Comparison of ENCODE assay signal across 34 cellular contexts in the genomic region with DNA sequence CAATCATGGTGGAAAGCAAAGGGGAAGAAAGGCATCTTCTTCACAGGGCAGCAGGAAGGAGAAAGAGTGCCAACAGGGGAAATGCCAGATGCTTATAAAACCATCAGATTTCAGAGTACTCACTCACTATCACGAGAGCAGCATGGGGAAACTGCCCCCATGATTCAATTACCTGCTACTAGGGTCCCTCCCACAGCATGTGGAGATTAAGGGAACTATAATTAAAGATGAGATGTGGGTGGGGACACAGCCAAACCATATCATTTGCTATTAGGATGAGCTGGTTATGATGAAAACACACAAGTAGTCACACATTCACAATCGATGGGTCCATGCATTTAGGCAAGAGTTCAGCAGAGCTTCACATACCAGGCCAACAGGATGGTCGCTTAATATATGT.
"Had no signal": no experiment of that assay in that cellular context is flagged by ENCODE, and none has a peak within 500 bp of the region (broad histone marks: within the 10 kb centered on the region; RNA-seq: fewer than 3 reads in every experiment).

No MANE protein-coding gene starts in this region.

- H3K36me3 Mint-ChIP-seq: activated CD4-positive, alpha-beta memory T cell treated with anti-CD3 and anti-CD28 coated beads for 36 hours; activated CD8-positive, alpha-beta memory T cell treated with anti-CD3 and anti-CD28 coated beads, Interleukin-2, amount 10 ng/mL, durations not matched to agents 7 days and 5 days; activated naive CD4-positive, alpha-beta T cell treated with anti-CD3 and anti-CD28 coated beads, Interleukin-2, amount 50 U/mL, for 24 hours; activated naive CD8-positive, alpha-beta T cell treated with anti-CD3 and anti-CD28 coated beads for 36 hours; brain had no signal

- H3K27ac Mint-ChIP-seq: activated CD4-positive, alpha-beta memory T cell treated with anti-CD3 and anti-CD28 coated beads for 36 hours; activated CD4-positive, alpha-beta T cell treated with anti-CD3 and anti-CD28 coated beads for 36 hours; activated CD4-positive, alpha-beta T cell treated with anti-CD3 and anti-CD28 coated beads, Interleukin-2, amount 10 ng/mL, durations not matched to agents 24 days and 14 days; activated CD8-positive, alpha-beta memory T cell treated with anti-CD3 and anti-CD28 coated beads, Interleukin-2, amount 10 ng/mL, durations not matched to agents 7 days and 5 days; activated CD8-positive, alpha-beta T cell treated with anti-CD3 and anti-CD28 coated beads, Interleukin-2, amount 10 ng/mL, durations not matched to agents 7 days and 5 days; activated naive CD4-positive, alpha-beta T cell treated with anti-CD3 and anti-CD28 coated beads for 36 hours; activated naive CD4-positive, alpha-beta T cell treated with anti-CD3 and anti-CD28 coated beads, Interleukin-2, amount 50 U/mL, for 24 hours; activated naive CD8-positive, alpha-beta T cell treated with anti-CD3 and anti-CD28 coated beads for 36 hours; activated naive CD8-positive, alpha-beta T cell treated with anti-CD3 and anti-CD28 coated beads, Interleukin-2, amount 50 U/mL, for 24 hours; activated T-helper 1 cell treated with anti-CD3 and anti-CD28 coated beads, Interleukin-12 subunit alpha, Interleukin-12 subunit beta, Interleukin-2, Interleukin-4 antibody, amounts not matched to agents 30 ng/mL and 10 ng/mL and 1 ng/mL, durations not matched to agents 14 hours and 24 hours and 36 hours; activated T-helper 2 cell treated with anti-CD3 and anti-CD28 coated beads, Interferon-gamma antibody, Interleukin-2, Interleukin-4, amounts not matched to agents 10 μg/mL and 5 μg/mL and 100 μg/mL, durations not matched to agents 14 hours and 24 hours and 36 hours; T-helper 17 cell; T-helper 2 cell treated with Interferon-gamma antibody and Interleukin-4, amounts not matched to agents 5 μg/mL and 100 μg/mL, for 36 hours had no signal

- H3K36me3 ChIP-seq: adrenal gland, ascending aorta, breast epithelium, cardiac muscle cell, colonic mucosa, esophagus squamous epithelium had no signal

- ATAC-seq: activated CD4-positive, alpha-beta T cell treated with anti-CD3 and anti-CD28 coated beads for 36 hours; activated CD8-positive, alpha-beta memory T cell treated with anti-CD3 and anti-CD28 coated beads, Interleukin-2, amount 10 ng/mL, durations not matched to agents 7 days and 5 days; activated CD8-positive, alpha-beta T cell treated with anti-CD3 and anti-CD28 coated beads, Interleukin-2, amount 10 ng/mL, durations not matched to agents 7 days and 5 days; activated naive CD8-positive, alpha-beta T cell treated with anti-CD3 and anti-CD28 coated beads, Interleukin-2, amount 50 U/mL, for 24 hours; T-helper 17 cell had no signal

- H3K4me1 ChIP-seq: adrenal gland, ascending aorta, breast epithelium, esophagus squamous epithelium had no signal

- H3K4me3 Mint-ChIP-seq: activated CD4-positive, alpha-beta memory T cell treated with anti-CD3 and anti-CD28 coated beads for 36 hours; activated CD4-positive, alpha-beta T cell treated with anti-CD3 and anti-CD28 coated beads for 36 hours; activated CD4-positive, alpha-beta T cell treated with anti-CD3 and anti-CD28 coated beads, Interleukin-2, amount 10 ng/mL, durations not matched to agents 24 days and 14 days; activated CD8-positive, alpha-beta memory T cell treated with anti-CD3 and anti-CD28 coated beads, Interleukin-2, amount 10 ng/mL, durations not matched to agents 7 days and 5 days; activated CD8-positive, alpha-beta T cell treated with anti-CD3 and anti-CD28 coated beads, Interleukin-2, amount 10 ng/mL, durations not matched to agents 7 days and 5 days; activated naive CD4-positive, alpha-beta T cell treated with anti-CD3 and anti-CD28 coated beads for 36 hours; activated naive CD4-positive, alpha-beta T cell treated with anti-CD3 and anti-CD28 coated beads, Interleukin-2, amount 50 U/mL, for 24 hours; activated naive CD8-positive, alpha-beta T cell treated with anti-CD3 and anti-CD28 coated beads for 36 hours; activated naive CD8-positive, alpha-beta T cell treated with anti-CD3 and anti-CD28 coated beads, Interleukin-2, amount 50 U/mL, for 24 hours; activated T-helper 1 cell treated with anti-CD3 and anti-CD28 coated beads, Interleukin-12 subunit alpha, Interleukin-12 subunit beta, Interleukin-2, Interleukin-4 antibody, amounts not matched to agents 30 ng/mL and 10 ng/mL and 1 ng/mL, durations not matched to agents 14 hours and 24 hours and 36 hours; brain; T-helper 17 cell; T-helper 2 cell treated with Interferon-gamma antibody and Interleukin-4, amounts not matched to agents 5 μg/mL and 100 μg/mL, for 36 hours had no signal

- H3K9me3 ChIP-seq: adrenal gland, ascending aorta, breast epithelium, colonic mucosa, esophagus squamous epithelium had no signal

- H3K27me3 ChIP-seq: adrenal gland, ascending aorta, breast epithelium, cardiac muscle cell, colonic mucosa, esophagus squamous epithelium had no signal

- H3K27me3 Mint-ChIP-seq: activated CD4-positive, alpha-beta T cell treated with anti-CD3 and anti-CD28 coated beads for 36 hours; activated CD4-positive, alpha-beta T cell treated with anti-CD3 and anti-CD28 coated beads, Interleukin-2, amount 10 ng/mL, durations not matched to agents 24 days and 14 days; activated naive CD4-positive, alpha-beta T cell treated with anti-CD3 and anti-CD28 coated beads, Interleukin-2, amount 50 U/mL, for 24 hours; activated naive CD8-positive, alpha-beta T cell treated with anti-CD3 and anti-CD28 coated beads, Interleukin-2, amount 50 U/mL, for 24 hours; brain had no signal

- DNase-seq: activated CD4-positive, alpha-beta memory T cell treated with anti-CD3 and anti-CD28 coated beads for 36 hours; activated CD4-positive, alpha-beta T cell treated with anti-CD3 and anti-CD28 coated beads for 36 hours; activated CD4-positive, alpha-beta T cell treated with anti-CD3 and anti-CD28 coated beads, Interleukin-2, amount 10 ng/mL, durations not matched to agents 24 days and 14 days; activated CD4-positive, CD25-positive, alpha-beta regulatory T cell; activated CD4-positive, CD25-positive, alpha-beta regulatory T cell treated with anti-CD3 and anti-CD28 coated beads, Interleukin-2, amount 50 U/mL, for 72 hours; activated CD8-positive, alpha-beta memory T cell treated with anti-CD3 and anti-CD28 coated beads, Interleukin-2, amount 10 ng/mL, durations not matched to agents 7 days and 5 days; activated CD8-positive, alpha-beta memory T cell treated with anti-CD3 and anti-CD28 coated beads, Interleukin-2, amount 50 U/mL, for 4 hours; activated CD8-positive, alpha-beta T cell treated with anti-CD3 and anti-CD28 coated beads, Interleukin-2, amount 10 ng/mL, durations not matched to agents 7 days and 5 days; activated effector memory CD4-positive, alpha-beta T cell treated with anti-CD3 and anti-CD28 coated beads, Interleukin-2, amount 50 U/mL, for 16 hours; activated naive CD4-positive, alpha-beta T cell treated with anti-CD3 and anti-CD28 coated beads for 36 hours; activated naive CD8-positive, alpha-beta T cell treated with anti-CD3 and anti-CD28 coated beads for 36 hours; activated naive CD8-positive, alpha-beta T cell treated with anti-CD3 and anti-CD28 coated beads, Interleukin-2, amount 50 U/mL, for 24 hours; activated T-cell treated with anti-CD3 and anti-CD28 coated beads, Interleukin-2, amount 50 U/mL, for 1 hour; activated T-cell treated with anti-CD3 and anti-CD28 coated beads, Interleukin-2, amount 50 U/mL, for 48 hours; adrenal gland; amygdala; central memory CD4-positive, alpha-beta T cell; cerebellar nuclear complex; colonic mucosa; effector CD8-positive, alpha-beta T cell; esophagus squamous epithelium; foreskin fibroblast; head of caudate nucleus; T-helper 17 cell; T1000 had no signal

- H3K9me3 Mint-ChIP-seq: activated CD4-positive, alpha-beta memory T cell treated with anti-CD3 and anti-CD28 coated beads for 36 hours; activated CD4-positive, alpha-beta T cell treated with anti-CD3 and anti-CD28 coated beads, Interleukin-2, amount 10 ng/mL, durations not matched to agents 24 days and 14 days; activated naive CD4-positive, alpha-beta T cell treated with anti-CD3 and anti-CD28 coated beads for 36 hours; activated naive CD4-positive, alpha-beta T cell treated with anti-CD3 and anti-CD28 coated beads, Interleukin-2, amount 50 U/mL, for 24 hours; activated naive CD8-positive, alpha-beta T cell treated with anti-CD3 and anti-CD28 coated beads for 36 hours; activated naive CD8-positive, alpha-beta T cell treated with anti-CD3 and anti-CD28 coated beads, Interleukin-2, amount 50 U/mL, for 24 hours; activated T-helper 1 cell treated with anti-CD3 and anti-CD28 coated beads, Interleukin-12 subunit alpha, Interleukin-12 subunit beta, Interleukin-2, Interleukin-4 antibody, amounts not matched to agents 30 ng/mL and 10 ng/mL and 1 ng/mL, durations not matched to agents 14 hours and 24 hours and 36 hours; activated T-helper 2 cell treated with anti-CD3 and anti-CD28 coated beads, Interferon-gamma antibody, Interleukin-2, Interleukin-4, amounts not matched to agents 10 μg/mL and 5 μg/mL and 100 μg/mL, durations not matched to agents 14 hours and 24 hours and 36 hours; brain; T-helper 2 cell treated with Interferon-gamma antibody and Interleukin-4, amounts not matched to agents 5 μg/mL and 100 μg/mL, for 36 hours had no signal

- H3K4me1 Mint-ChIP-seq: activated CD4-positive, alpha-beta T cell treated with anti-CD3 and anti-CD28 coated beads for 36 hours; activated CD4-positive, alpha-beta T cell treated with anti-CD3 and anti-CD28 coated beads, Interleukin-2, amount 10 ng/mL, durations not matched to agents 24 days and 14 days; activated CD8-positive, alpha-beta memory T cell treated with anti-CD3 and anti-CD28 coated beads, Interleukin-2, amount 10 ng/mL, durations not matched to agents 7 days and 5 days; activated naive CD4-positive, alpha-beta T cell treated with anti-CD3 and anti-CD28 coated beads, Interleukin-2, amount 50 U/mL, for 24 hours; activated naive CD8-positive, alpha-beta T cell treated with anti-CD3 and anti-CD28 coated beads for 36 hours; activated naive CD8-positive, alpha-beta T cell treated with anti-CD3 and anti-CD28 coated beads, Interleukin-2, amount 50 U/mL, for 24 hours; T-helper 17 cell had no signal

- H3K27ac ChIP-seq: adrenal gland, ascending aorta, breast epithelium, cardiac muscle cell, colonic mucosa, epithelial cell of prostate, esophagus squamous epithelium had no signal

- H3K4me3 ChIP-seq: adrenal gland, ascending aorta, breast epithelium, cardiac muscle cell, colonic mucosa, esophagus squamous epithelium had no signal
